In the genomic region with DNA sequence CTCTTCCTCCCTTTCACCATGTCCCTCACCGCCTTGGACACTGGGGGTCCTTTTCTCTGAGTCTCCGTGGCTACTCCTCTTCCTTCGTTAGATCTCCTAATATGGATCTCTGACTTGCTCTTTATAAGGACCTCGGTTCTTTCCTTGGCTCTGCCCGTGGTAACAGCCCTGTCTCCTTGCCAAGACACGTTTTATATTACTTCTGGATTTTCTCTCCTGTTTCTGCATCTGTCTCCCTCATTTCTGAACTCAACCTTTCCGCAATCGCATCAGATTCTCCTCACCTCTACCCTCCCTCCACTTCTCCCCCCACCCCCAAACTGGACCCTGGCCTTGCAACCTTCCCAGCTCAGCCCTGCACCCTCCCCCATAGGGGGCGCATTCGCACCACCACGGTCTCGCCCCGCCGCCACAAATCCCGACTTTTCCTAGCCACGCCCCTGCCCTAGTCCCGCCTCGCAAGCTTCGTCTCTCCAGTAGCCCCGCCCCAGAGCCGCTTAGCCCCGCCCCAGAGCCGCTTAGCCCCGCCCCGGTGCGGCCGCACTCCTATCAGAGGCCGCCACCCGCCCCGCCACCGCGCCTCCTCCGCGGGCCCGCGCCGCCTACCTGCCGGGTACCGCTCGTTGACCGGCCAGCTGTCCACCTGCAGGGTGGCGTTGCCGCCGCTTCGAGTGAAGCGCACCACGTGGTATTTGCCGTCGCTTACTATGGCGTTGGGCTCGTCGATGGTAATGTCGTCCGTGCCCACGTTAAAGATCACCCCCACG, we compare ENCODE assay signal across 17 cellular contexts. TPM values are rescaled to one million over a fixed set of nuclear protein-coding genes. Genes with fewer than 3 reads are reported as not detected.
DNase-seq lines count a peak whose midpoint lies in the region; ATAC-seq, FAIRE-seq and TF ChIP-seq lines count a peak whose summit lies in the region.
"Had no signal": no experiment of that assay in that cellular context is flagged by ENCODE, and none has a peak within 500 bp of the region (broad histone marks: within the 10 kb centered on the region; RNA-seq: fewer than 3 reads in every experiment).

No MANE protein-coding gene starts in this region.

- no peak overlapping the region for H2BK120ac ChIP-seq in IMR-90 (ENCODE audit: low read depth, low read length)

- H3K14ac ChIP-seq in IMR-90 (replicated peaks; ENCODE audit: low read depth, low read length): no peak overlapping the region

- no TSS peak for BruUV-seq in IMR-90 (replicated peaks; lab: Mats Ljungman, UMichigan)

- H3K27me3 ChIP-seq in BLaER1: no peaks in the 10 kb centered on the region
- H3K27me3 ChIP-seq in IMR-90 (ENCODE audit: control insufficient read depth, insufficient read depth, low read length): peaks cover 67% of the 10 kb centered on the region
- H3K27me3 ChIP-seq: upper lobe of left lung had no signal

- peak overlapping the region; percentile 32 for H2AFZ ChIP-seq in IMR-90 (replicated peaks; ENCODE audit: low read length, poor library complexity)

- no peak overlapping the region for H2AK9ac ChIP-seq in IMR-90 (replicated peaks; ENCODE audit: low read depth, low read length, poor library complexity)

- no peaks in the 10 kb centered on the region for H3K9me3 ChIP-seq in BLaER1
- no peaks in the 10 kb centered on the region for H3K9me3 ChIP-seq in IMR-90 (ENCODE audit: control insufficient read depth, insufficient read depth, low read length)
- H3K9me3 ChIP-seq: esophagus squamous epithelium, upper lobe of left lung had no signal

- intact Hi-C loops in IMR-90 (cut with micrococcal nuclease): no loop called here

- H3K36me3 ChIP-seq in BLaER1 (no peaks in the 10 kb centered on the region), IMR-90 (ENCODE audit: control insufficient read depth, insufficient read depth, low read length) (no peaks in the 10 kb centered on the region)
- H3K36me3 ChIP-seq: esophagus squamous epithelium, upper lobe of left lung had no signal

- CTCF ChIA-PET in IMR-90 (lab: Yijun Ruan, JAX): no interaction called here

- no peak overlapping the region for H3K4me3 ChIP-seq in BLaER1
- H3K4me3 ChIP-seq in IMR-90 (ENCODE audit: insufficient read depth, low read depth, low read length): no peak overlapping the region
- H3K4me3 ChIP-seq: esophagus squamous epithelium, upper lobe of left lung had no signal

- POLR2A ChIA-PET in IMR-90 (lab: Charles Lee; ENCODE audit: unreplicated experiment): no interaction called here

- H4K91ac ChIP-seq in IMR-90 (ENCODE audit: insufficient read depth, low read depth, low read length): no peak overlapping the region

- H3K56ac ChIP-seq in IMR-90 (ENCODE audit: extremely low read depth, insufficient read depth, low read length): no peak overlapping the region

- H3K9ac ChIP-seq in BLaER1 (no peak overlapping the region), IMR-90 (ENCODE audit: low read depth, low read length) (no peak overlapping the region)
- H3K9ac ChIP-seq: KMS-11 had no signal

- TF ChIP-seq POLR2A in IMR-90 (IDR thresholded peaks at IDR 0.05; ENCODE audit: low read depth, low read length): no peak

- no peak overlapping the region for H4K8ac ChIP-seq in IMR-90 (ENCODE audit: low read depth in 2 of 2, low read length in 2 of 2)

- H3K23ac ChIP-seq in IMR-90 (ENCODE audit: low read depth, low read length): no peak overlapping the region

- no peak overlapping the region for H3K4ac ChIP-seq in IMR-90 (ENCODE audit: low read depth, low read length)

- 33% methylated on average over 28 of the region's 56 CpGs; no CpG with 5 or more reads in 1 of the 2 experiments for WGBS in IMR-90 (ENCODE audit: extremely low coverage in 2 of 2, insufficient read length in 1 of 2), 2 experiments

- no peaks in the 10 kb centered on the region for H3K79me1 ChIP-seq in IMR-90 (ENCODE audit: low read depth in 1 of 2, low read length in 2 of 2)

- H4K5ac ChIP-seq in IMR-90 (ENCODE audit: low read depth, low read length): no peak overlapping the region

- no peak for TF ChIP-seq RAD21 in IMR-90 (IDR thresholded peaks at IDR 0.05; ENCODE audit: low read length)

- H3K4me2 ChIP-seq in BLaER1 (peak overlapping the region; percentile 98; the same call in 1 of the 2 replicates), IMR-90 (ENCODE audit: low read depth, low read length) (no peak overlapping the region)
- H3K4me2 ChIP-seq: KMS-11 had no signal

- ATAC-seq in IMR-90 (ENCODE audit: low read depth) (no peak), GM18907 (IDR thresholded peaks at IDR 0.05; ENCODE audit: unreplicated experiment) (no peak), GM18867 (IDR thresholded peaks at IDR 0.05; ENCODE audit: unreplicated experiment) (no peak)

- DNase-seq in IMR-90 (no peak), ecto neural progenitor cell (ENCODE audit: low spot score) (peak; percentile 89), mucosa of gallbladder (ENCODE audit: low spot score) (peak; percentile 37), NCI-H2081 (lab: John Stamatoyannopoulos, UW) (no peak), GM19239 (ENCODE audit: insufficient read length, low spot score) (no peak)
- DNase-seq: activated naive CD4-positive, alpha-beta T cell treated with anti-CD3 and anti-CD28 coated beads, Interleukin-2, amount 50 U/mL, for 16 hours; esophagus squamous epithelium; mesenchymal stem cell; NCI-H1436 treated with DMSO at 0.1 percent for 48 hours; NCI-H774 had no signal

- no peak overlapping the region for H3K18ac ChIP-seq in IMR-90 (ENCODE audit: low read depth, low read length)

- in situ Hi-C loops in IMR-90 (cut with MboI; ENCODE audit: low sequenced_read_pairs): no loop called here

- H4K20me1 ChIP-seq in BLaER1 (no peaks in the 10 kb centered on the region), IMR-90 (ENCODE audit: insufficient read depth, low read length) (no peaks in the 10 kb centered on the region)

- H2AK5ac ChIP-seq in IMR-90 (ENCODE audit: low read depth, low read length): no peak overlapping the region

- H3K9me1 ChIP-seq in IMR-90 (ENCODE audit: insufficient read depth, low read length): no peaks in the 10 kb centered on the region

- no peak overlapping the region for H3K27ac ChIP-seq in BLaER1
- H3K27ac ChIP-seq in IMR-90 (ENCODE audit: insufficient read depth, low read length): no peak overlapping the region
- H3K27ac ChIP-seq: esophagus squamous epithelium, KMS-11, upper lobe of left lung had no signal

- no peak overlapping the region for H2BK20ac ChIP-seq in IMR-90 (ENCODE audit: low read depth, low read length)

- H2BK15ac ChIP-seq in IMR-90 (ENCODE audit: low read depth, low read length): no peak overlapping the region

- FAIRE-seq in GM19239 (lab: Jason Lieb, UNC): no peak

- dilution Hi-C loops in IMR-90 (cut with HindIII; ENCODE audit: low sequenced_read_pairs, unreplicated experiment): no loop called here

- TF ChIP-seq CTCF in IMR-90 (conservative IDR thresholded peaks at IDR 0.05; ENCODE audit: low read depth, low read length): no peak

- no peak overlapping the region for H2BK5ac ChIP-seq in IMR-90 (ENCODE audit: low read depth, low read length, poor library complexity, severe bottlenecking)

- H3K4me1 ChIP-seq in BLaER1 (peaks cover 78% of the 10 kb centered on the region), IMR-90 (ENCODE audit: control insufficient read depth, insufficient read depth, low read length) (no peaks in the 10 kb centered on the region)

TF ChIP-seq in IMR-90, 13 proteins besides CTCF, POLR2A, EP300 and RAD21:
- no peak for TF ChIP-seq NFE2L2 (IDR thresholded peaks at IDR 0.05; ENCODE audit: low read depth, low read length)
- no peak for TF ChIP-seq SMC3 (IDR thresholded peaks at IDR 0.05; ENCODE audit: low read depth, low read length)
- TF ChIP-seq, protein P1, sequence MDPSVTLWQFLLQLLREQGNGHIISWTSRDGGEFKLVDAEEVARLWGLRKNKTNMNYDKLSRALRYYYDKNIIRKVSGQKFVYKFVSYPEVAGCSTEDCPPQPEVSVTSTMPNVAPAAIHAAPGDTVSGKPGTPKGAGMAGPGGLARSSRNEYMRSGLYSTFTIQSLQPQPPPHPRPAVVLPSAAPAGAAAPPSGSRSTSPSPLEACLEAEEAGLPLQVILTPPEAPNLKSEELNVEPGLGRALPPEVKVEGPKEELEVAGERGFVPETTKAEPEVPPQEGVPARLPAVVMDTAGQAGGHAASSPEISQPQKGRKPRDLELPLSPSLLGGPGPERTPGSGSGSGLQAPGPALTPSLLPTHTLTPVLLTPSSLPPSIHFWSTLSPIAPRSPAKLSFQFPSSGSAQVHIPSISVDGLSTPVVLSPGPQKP (IDR thresholded peaks at IDR 0.05; ENCODE audit: borderline replicate concordance, low read depth, low read length): no peak
- no peak for TF ChIP-seq RFX5 (IDR thresholded peaks at IDR 0.05; ENCODE audit: low read depth, low read length)
- no peak for TF ChIP-seq MAZ (IDR thresholded peaks at IDR 0.05; ENCODE audit: borderline replicate concordance, low read depth, low read length)
- no peak for TF ChIP-seq MXI1 (IDR thresholded peaks at IDR 0.05; ENCODE audit: borderline replicate concordance, low read depth, low read length)
- TF ChIP-seq FOS (IDR thresholded peaks at IDR 0.05; ENCODE audit: low read depth, low read length): no peak
- TF ChIP-seq, protein P2, sequence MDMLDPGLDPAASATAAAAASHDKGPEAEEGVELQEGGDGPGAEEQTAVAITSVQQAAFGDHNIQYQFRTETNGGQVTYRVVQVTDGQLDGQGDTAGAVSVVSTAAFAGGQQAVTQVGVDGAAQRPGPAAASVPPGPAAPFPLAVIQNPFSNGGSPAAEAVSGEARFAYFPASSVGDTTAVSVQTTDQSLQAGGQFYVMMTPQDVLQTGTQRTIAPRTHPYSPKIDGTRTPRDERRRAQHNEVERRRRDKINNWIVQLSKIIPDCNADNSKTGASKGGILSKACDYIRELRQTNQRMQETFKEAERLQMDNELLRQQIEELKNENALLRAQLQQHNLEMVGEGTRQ (IDR thresholded peaks at IDR 0.05; ENCODE audit: low read depth, low read length): no peak
- TF ChIP-seq RCOR1 (IDR thresholded peaks at IDR 0.05; ENCODE audit: insufficient replicate concordance, low read length): no peak
- no peak for TF ChIP-seq CHD1 (IDR thresholded peaks at IDR 0.05; ENCODE audit: low read depth, low read length)
- no peak for TF ChIP-seq MAFK (IDR thresholded peaks at IDR 0.05; ENCODE audit: low read depth, low read length)
- TF ChIP-seq BHLHE40 (IDR thresholded peaks at IDR 0.05; ENCODE audit: low read depth, low read length): no peak
- no peak for TF ChIP-seq CEBPB (IDR thresholded peaks at IDR 0.05; ENCODE audit: low read depth, low read length)

RNA-seq across cellular contexts. Expression of a gene that starts 39.0 kb away (rescaled TPM):
- total RNA-seq in IMR-90 (2012; rRNA removed) (not detected in 2 replicates), mucosa of gallbladder (not detected)
- polyA plus RNA-seq in IMR-90 (2012; rRNA removed): not detected in 2 replicates
- polyA plus RNA-seq in IMR-90 (2012; cell fraction: cytosol; rRNA removed): not detected in 2 replicates
- not detected in 2 replicates for polyA plus RNA-seq in IMR-90 (2012; cell fraction: nucleus; rRNA removed; ENCODE audit: low replicate concordance)
- total RNA-seq: chondrocyte, esophagus squamous epithelium, osteoblast, upper lobe of left lung had no signal

Comparison
In these comparisons a context has a peak if more than half of its experiments do, and no peak if none do; other contexts are left out.
1. DNase-seq: peak in ecto neural progenitor cell (single experiment) and mucosa of gallbladder (single experiment); none in IMR-90 (single experiment), NCI-H2081 (0 of 2) and GM19239 (single experiment).